In genomic region chr2:211939177-211939576, GRCh38 we compare ENCODE assay signal across 2 cellular contexts.
TF ChIP-seq lines count a peak whose summit lies in the region.

No MANE protein-coding gene starts in this region.

TF ChIP-seq in HepG2, 621 proteins besides CTCF, POLR2A, EP300 and RAD21:
- no peak for TF ChIP-seq DZIP1 (CRISPR knock-in tag; IDR thresholded peaks at IDR 0.05)
- TF ChIP-seq ZZZ3 (CRISPR knock-in tag; IDR thresholded peaks at IDR 0.05; ENCODE audit: borderline replicate concordance), result no peak
- TF ChIP-seq, protein P1, sequence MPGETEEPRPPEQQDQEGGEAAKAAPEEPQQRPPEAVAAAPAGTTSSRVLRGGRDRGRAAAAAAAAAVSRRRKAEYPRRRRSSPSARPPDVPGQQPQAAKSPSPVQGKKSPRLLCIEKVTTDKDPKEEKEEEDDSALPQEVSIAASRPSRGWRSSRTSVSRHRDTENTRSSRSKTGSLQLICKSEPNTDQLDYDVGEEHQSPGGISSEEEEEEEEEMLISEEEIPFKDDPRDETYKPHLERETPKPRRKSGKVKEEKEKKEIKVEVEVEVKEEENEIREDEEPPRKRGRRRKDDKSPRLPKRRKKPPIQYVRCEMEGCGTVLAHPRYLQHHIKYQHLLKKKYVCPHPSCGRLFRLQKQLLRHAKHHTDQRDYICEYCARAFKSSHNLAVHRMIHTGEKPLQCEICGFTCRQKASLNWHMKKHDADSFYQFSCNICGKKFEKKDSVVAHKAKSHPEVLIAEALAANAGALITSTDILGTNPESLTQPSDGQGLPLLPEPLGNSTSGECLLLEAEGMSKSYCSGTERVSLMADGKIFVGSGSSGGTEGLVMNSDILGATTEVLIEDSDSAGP (CRISPR knock-in tag; IDR thresholded peaks at IDR 0.05; ENCODE audit: borderline replicate concordance), result no peak
- TF ChIP-seq ZFYVE20 (CRISPR knock-in tag; IDR thresholded peaks at IDR 0.05; ENCODE audit: borderline replicate concordance, low read depth), result no peak
- no peak for TF ChIP-seq ZNF264 (CRISPR knock-in tag; IDR thresholded peaks at IDR 0.05)
- no peak for TF ChIP-seq ZNF143 (CRISPR knock-in tag; IDR thresholded peaks at IDR 0.05)
- TF ChIP-seq BATF2 (CRISPR knock-in tag; IDR thresholded peaks at IDR 0.05), result no peak
- peak; percentile 83 for TF ChIP-seq MAFF (IDR thresholded peaks at IDR 0.05; ENCODE audit: low read depth, low read length)
- no peak for TF ChIP-seq ZC3H4 (CRISPR knock-in tag; IDR thresholded peaks at IDR 0.05; ENCODE audit: borderline replicate concordance)
- peak; percentile 69 to 87 for TF ChIP-seq MAFK (conservative IDR thresholded peaks at IDR 0.05 in 1 of 2, IDR thresholded peaks at IDR 0.05 in 1 of 2; ENCODE audit: low read length in 2 of 2)

TF ChIP-seq in IMR-90, 13 proteins besides CTCF, POLR2A, EP300 and RAD21:
- TF ChIP-seq, protein P2, sequence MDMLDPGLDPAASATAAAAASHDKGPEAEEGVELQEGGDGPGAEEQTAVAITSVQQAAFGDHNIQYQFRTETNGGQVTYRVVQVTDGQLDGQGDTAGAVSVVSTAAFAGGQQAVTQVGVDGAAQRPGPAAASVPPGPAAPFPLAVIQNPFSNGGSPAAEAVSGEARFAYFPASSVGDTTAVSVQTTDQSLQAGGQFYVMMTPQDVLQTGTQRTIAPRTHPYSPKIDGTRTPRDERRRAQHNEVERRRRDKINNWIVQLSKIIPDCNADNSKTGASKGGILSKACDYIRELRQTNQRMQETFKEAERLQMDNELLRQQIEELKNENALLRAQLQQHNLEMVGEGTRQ (IDR thresholded peaks at IDR 0.05; ENCODE audit: low read depth, low read length), result no peak
- no peak for TF ChIP-seq RFX5 (IDR thresholded peaks at IDR 0.05; ENCODE audit: low read depth, low read length)
- TF ChIP-seq BHLHE40 (IDR thresholded peaks at IDR 0.05; ENCODE audit: low read depth, low read length), result no peak
- no peak for TF ChIP-seq CHD1 (IDR thresholded peaks at IDR 0.05; ENCODE audit: low read depth, low read length)
- TF ChIP-seq FOS (IDR thresholded peaks at IDR 0.05; ENCODE audit: low read depth, low read length), result no peak
- TF ChIP-seq MAFK (IDR thresholded peaks at IDR 0.05; ENCODE audit: low read depth, low read length), result peak; percentile 75
- TF ChIP-seq MAZ (IDR thresholded peaks at IDR 0.05; ENCODE audit: borderline replicate concordance, low read depth, low read length), result no peak
- no peak for TF ChIP-seq CEBPB (IDR thresholded peaks at IDR 0.05; ENCODE audit: low read depth, low read length)
